Comparison of ENCODE assay signal across 24 cellular contexts in genomic region chr6:7159790-7160525, GRCh38. TPM values are rescaled to one million over a fixed set of nuclear protein-coding genes. Genes with fewer than 3 reads are reported as not detected.
DNase-seq lines count a peak whose midpoint lies in the region; ATAC-seq, FAIRE-seq and TF ChIP-seq lines count a peak whose summit lies in the region.
"Had no signal": no experiment of that assay in that cellular context is flagged by ENCODE, and none has a peak within 500 bp of the region (broad histone marks: within the 10 kb centered on the region; RNA-seq: fewer than 3 reads in every experiment).

No MANE protein-coding gene starts in this region.

- CTCF ChIA-PET in A673 (lab: Charles Lee) = no interaction called here
- CTCF ChIA-PET in PC-9 (lab: Charles Lee) = interaction anchor here (0.7 kb wide), 1 partner anchor 13 kb away, joined by 4 read pairs; no protein-coding TSS in a partner anchor

- peaks cover 59 to 67% of the 10 kb centered on the region in 2 donors for H3K4me1 Mint-ChIP-seq in natural killer cell

- H2AFZ ChIP-seq in PC-9 = no peak overlapping the region

- no peak for TF ChIP-seq CTCF in A673 (conservative IDR thresholded peaks at IDR 0.05; ENCODE audit: low read depth, low read length)
- no peak for TF ChIP-seq CTCF in PC-9 (conservative IDR thresholded peaks at IDR 0.05)
- TF ChIP-seq CTCF in pancreas (IDR thresholded peaks at IDR 0.05) = no peak
- no peak for TF ChIP-seq CTCF in natural killer cell (IDR thresholded peaks at IDR 0.05)

- peak overlapping the region in 1 of 2 donors; percentile 37 for H3K27ac Mint-ChIP-seq in natural killer cell
- H3K27ac Mint-ChIP-seq: activated CD4-positive, alpha-beta T cell treated with anti-CD3 and anti-CD28 coated beads for 36 hours; T-helper 17 cell had no signal

- H3K4me3 Mint-ChIP-seq in natural killer cell = no peak overlapping the region
- H3K4me3 Mint-ChIP-seq: activated CD4-positive, alpha-beta T cell treated with anti-CD3 and anti-CD28 coated beads for 36 hours; activated T-cell treated with anti-CD3 and anti-CD28 coated beads, Interleukin-2, amount 50 U/mL, for 24 hours; brain; stimulated activated naive CD8-positive, alpha-beta T cell treated with anti-CD3 and anti-CD28 coated beads, Interleukin-15, amount 100 ng/mL, for 72 hours had no signal

- no peaks in the 10 kb centered on the region for H3K27me3 Mint-ChIP-seq in natural killer cell (ENCODE audit: low read depth in 2 of 2)
- H3K27me3 Mint-ChIP-seq: activated CD4-positive, alpha-beta T cell treated with anti-CD3 and anti-CD28 coated beads for 36 hours; activated T-cell treated with anti-CD3 and anti-CD28 coated beads, Interleukin-2, amount 50 U/mL, for 24 hours; stimulated activated naive CD8-positive, alpha-beta T cell treated with anti-CD3 and anti-CD28 coated beads, Interleukin-15, amount 100 ng/mL, for 72 hours; T-helper 17 cell had no signal

- POLR2A ChIA-PET in A673 (lab: Charles Lee; ENCODE audit: low non-redundant PET) (no interaction called here), PC-9 (lab: Charles Lee; ENCODE audit: unreplicated experiment) (interaction anchor here (0.5 to 0.7 kb wide), 5 partner anchors 86 to 477 kb away, joined by 3 to 10 read pairs (median 3); no protein-coding TSS in a partner anchor)

- FAIRE-seq in pancreas (lab: Jason Lieb, UNC) = no peak
- no peak for FAIRE-seq in RCC 7860 (lab: Jason Lieb, UNC)

- intact Hi-C loops in A673 (cut with micrococcal nuclease; ENCODE audit: unreplicated experiment) (no loop called here), PC-9 (cut with micrococcal nuclease; ENCODE audit: unreplicated experiment) (no loop called here), pancreas (cut with DNase I) (no loop called here), natural killer cell (cut with micrococcal nuclease) (no loop called here)

- H3K9me3 Mint-ChIP-seq in natural killer cell = no peaks in the 10 kb centered on the region
- H3K9me3 Mint-ChIP-seq: activated T-cell treated with anti-CD3 and anti-CD28 coated beads, Interleukin-2, amount 50 U/mL, for 24 hours; brain; stimulated activated naive CD8-positive, alpha-beta T cell treated with anti-CD3 and anti-CD28 coated beads, Interleukin-15, amount 100 ng/mL, for 72 hours had no signal

- no peak overlapping the region for H3K4me3 ChIP-seq in A673 (ENCODE audit: low read depth, low read length, poor library complexity, severe bottlenecking)
- H3K4me3 ChIP-seq in PC-9 = no peak overlapping the region
- H3K4me3 ChIP-seq in esophagus (ENCODE audit: low read depth in 1 of 2, low read length in 2 of 2) = no peak overlapping the region
- H3K4me3 ChIP-seq in pancreas = no peak overlapping the region
- H3K4me3 ChIP-seq: HAP-1, lung, SJSA1 had no signal

- H3K4me1 ChIP-seq in A673 (ENCODE audit: insufficient read depth, low read length, poor library complexity, severe bottlenecking) (peaks cover 76% of the 10 kb centered on the region), PC-9 (replicated peaks; ENCODE audit: insufficient read depth) (peaks cover 50% of the 10 kb centered on the region), esophagus (ENCODE audit: control insufficient read depth in 2 of 2, insufficient read depth in 2 of 2, low read length in 1 of 2) (peaks cover 7 to 12% of the 10 kb centered on the region in 2 donors), pancreas (peaks cover 0 to 50% (median 27%) of the 10 kb centered on the region in 3 donors)

- no peaks in the 10 kb centered on the region for H3K27me3 ChIP-seq in A673 (replicated peaks; ENCODE audit: insufficient read depth, low read depth, low read length, poor library complexity)
- H3K27me3 ChIP-seq in PC-9 (ENCODE audit: insufficient read depth, low read depth) = no peaks in the 10 kb centered on the region
- H3K27me3 ChIP-seq in esophagus (ENCODE audit: control insufficient read depth in 1 of 2, insufficient read depth in 2 of 2, low read length in 2 of 2) = no peaks in the 10 kb centered on the region
- no peaks in the 10 kb centered on the region for H3K27me3 ChIP-seq in pancreas
- H3K27me3 ChIP-seq: SJSA1 had no signal

- ATAC-seq in pancreas (peak; percentile 36 to 57 (median 47)), natural killer cell (no peak)
- ATAC-seq: activated CD4-positive, alpha-beta T cell treated with anti-CD3 and anti-CD28 coated beads for 36 hours; stimulated activated naive CD8-positive, alpha-beta T cell treated with anti-CD3 and anti-CD28 coated beads, Interleukin-15, amount 100 ng/mL, for 72 hours; T-helper 17 cell had no signal

- H3K9me2 ChIP-seq in PC-9 (ENCODE audit: insufficient read depth) = no peaks in the 10 kb centered on the region

- BruUV-seq in A673 (replicated peaks; lab: Mats Ljungman, UMichigan) = no TSS peak
- no TSS peak for BruUV-seq in PC-9 (replicated peaks; lab: Mats Ljungman, UMichigan)

- peaks cover 91% of the 10 kb centered on the region for H3K79me2 ChIP-seq in PC-9 (ENCODE audit: low read depth)

- 81 to 83% methylated on average over 4 of the region's 4 CpGs for WGBS in esophagus, 2 donors
- 71 to 78% methylated on average over 4 of the region's 4 CpGs for WGBS in pancreas, 2 donors

- no peaks in the 10 kb centered on the region for H3K9me3 ChIP-seq in A673 (ENCODE audit: low read depth, low read length, poor library complexity, severe bottlenecking)
- no peaks in the 10 kb centered on the region for H3K9me3 ChIP-seq in PC-9 (ENCODE audit: insufficient read depth, low read depth)
- H3K9me3 ChIP-seq in esophagus (ENCODE audit: control insufficient read depth in 2 of 2, insufficient read depth in 1 of 2, low read depth in 1 of 2, low read length in 1 of 2) = no peaks in the 10 kb centered on the region
- no peaks in the 10 kb centered on the region for H3K9me3 ChIP-seq in pancreas
- H3K9me3 ChIP-seq: HAP-1, SJSA1 had no signal

- H3K4me2 ChIP-seq in PC-9 = peak overlapping the region; percentile 43; the same call in 1 of the 2 replicates

- H3K27ac ChIP-seq in A673 (ENCODE audit: low read depth, low read length, poor library complexity, severe bottlenecking) (peak overlapping the region; percentile 52), PC-9 (peak overlapping the region; percentile 85; the same call in 1 of the 2 replicates), esophagus (ENCODE audit: low read depth in 2 of 2, low read length in 1 of 2) (peak overlapping the region; percentile 30 to 78), pancreas (no peak overlapping the region)
- H3K27ac ChIP-seq: C4-2B, HL-60, SJSA1 had no signal

- no peaks in the 10 kb centered on the region for H4K20me1 ChIP-seq in PC-9 (ENCODE audit: insufficient read depth)

- H3F3A ChIP-seq in PC-9 (ENCODE audit: insufficient read depth, low read depth) = peaks cover 6% of the 10 kb centered on the region; the same call in 1 of the 2 replicates

- DNase-seq in A673 (ENCODE audit: low spot score) (no peak), PC-9 (no peak), pancreas (no peak), cerebellum (ENCODE audit: low spot score) (no peak), hepatic stellate cell (ENCODE audit: low spot score) (no peak), RCC 7860 (ENCODE audit: low spot score) (no peak), natural killer cell (no peak)
- DNase-seq: activated CD4-positive, alpha-beta T cell treated with anti-CD3 and anti-CD28 coated beads for 36 hours; activated T-cell treated with anti-CD3 and anti-CD28 coated beads, Interleukin-2, amount 50 U/mL, for 24 hours; effector memory CD4-positive, alpha-beta T cell; islet precursor cell; NCI-H1092 treated with DMSO at 0.1 percent for 48 hours; NCI-H2029; NCI-H446 treated with DMSO at 0.1 percent for 48 hours; stimulated activated naive CD8-positive, alpha-beta T cell treated with anti-CD3 and anti-CD28 coated beads, Interleukin-15, amount 100 ng/mL, for 72 hours; T-helper 17 cell had no signal

- no peaks in the 10 kb centered on the region for H3K36me3 Mint-ChIP-seq in natural killer cell
- H3K36me3 Mint-ChIP-seq: brain had no signal

- H3K36me3 ChIP-seq in A673 (ENCODE audit: insufficient read depth, low read length, poor library complexity, severe bottlenecking) (no peaks in the 10 kb centered on the region), PC-9 (ENCODE audit: low read depth) (no peaks in the 10 kb centered on the region), esophagus (ENCODE audit: control insufficient read depth in 2 of 2, insufficient read depth in 2 of 2, low read length in 1 of 2) (no peaks in the 10 kb centered on the region), pancreas (no peaks in the 10 kb centered on the region)
- H3K36me3 ChIP-seq: HAP-1, SJSA1 had no signal

RNA-seq across cellular contexts. Expression of gene RREB1, which starts 52.2 kb away (rescaled TPM):
- total RNA-seq in A673 (2021) (55.5 and 61.6 TPM in 2 replicates), PC-9 (2021) (29.2 and 38.4 TPM in 2 replicates), pancreas (10 to 100 TPM; 22.7 to 45.3 (median 30.5) TPM), cerebellum (7.6 TPM), natural killer cell (10 to 100 TPM; 42.2 to 51.8 (median 44.0) TPM)
- polyA plus RNA-seq in esophagus (10 to 100 TPM; 13.0 to 19.7 TPM), pancreas (10 to 100 TPM in 1 of 2 donors, 1 to 10 TPM in 1; 8.9 to 12.4 TPM)
- polyA plus RNA-seq: neural cell had no signal

Comparison
In these comparisons a context has a peak if more than half of its experiments do, and no peak if none do; other contexts are left out.
1. H3K27ac ChIP-seq: peak in A673 (single experiment), PC-9 (single experiment) and esophagus (2 of 2); none in pancreas (0 of 4).
2. ATAC-seq: peak in pancreas (4 of 4); none in natural killer cell (0 of 3).